Comparison of ENCODE assay signal across 1 cellular context in genomic region chr6:136274062-136274461, GRCh38.
TF ChIP-seq lines count a peak whose summit lies in the region.

No MANE protein-coding gene starts in this region.

TF ChIP-seq in HepG2, 621 proteins besides CTCF, POLR2A, EP300 and RAD21:
- TF ChIP-seq ARHGAP35 (CRISPR knock-in tag; IDR thresholded peaks at IDR 0.05; ENCODE audit: borderline replicate concordance) (no peak), XRCC5 (optimal IDR thresholded peaks at IDR 0.05; ENCODE audit: low read length) (no peak), CEBPB (IDR thresholded peaks at IDR 0.05; ENCODE audit: borderline replicate concordance, low read depth, low read length) (peak; percentile 50; the same call in 1 of the 2 replicates), CHD2 (IDR thresholded peaks at IDR 0.05; ENCODE audit: low read depth, low read length) (no peak), ZNF598 (CRISPR knock-in tag; IDR thresholded peaks at IDR 0.05; ENCODE audit: borderline replicate concordance) (no peak), ZNF407 (CRISPR knock-in tag; IDR thresholded peaks at IDR 0.05; ENCODE audit: not compliant biosample characterization) (no peak)
